ENCODE assay signal across 1 cellular context in the genomic region with DNA sequence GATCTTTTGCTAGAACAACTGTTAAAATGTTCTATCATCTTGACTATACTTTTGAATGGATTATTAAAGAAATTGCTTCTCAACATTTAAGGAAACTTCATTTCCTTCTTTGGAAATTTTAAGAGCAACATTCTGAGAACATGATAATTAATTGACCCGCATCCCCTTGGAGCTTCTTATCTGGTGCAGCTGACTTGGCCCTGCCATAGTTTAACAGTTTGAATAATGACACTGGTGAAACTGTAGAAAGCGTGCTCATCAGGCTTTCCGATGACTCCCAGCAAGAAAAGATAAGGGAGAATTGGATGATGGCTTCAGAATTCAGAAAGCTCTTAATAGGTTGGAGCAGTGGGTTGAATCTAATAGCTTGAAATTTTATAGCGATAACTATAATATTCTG.
A peak's percentile ranks its signal among the peaks of the same experiment; 100 is the strongest.
TF ChIP-seq lines count a peak whose summit lies in the region.

No MANE protein-coding gene starts in this region.

TF ChIP-seq in K562, 482 proteins besides CTCF, POLR2A, EP300 and RAD21 (continued from another document and continues in another):
- TF ChIP-seq, protein P1, sequence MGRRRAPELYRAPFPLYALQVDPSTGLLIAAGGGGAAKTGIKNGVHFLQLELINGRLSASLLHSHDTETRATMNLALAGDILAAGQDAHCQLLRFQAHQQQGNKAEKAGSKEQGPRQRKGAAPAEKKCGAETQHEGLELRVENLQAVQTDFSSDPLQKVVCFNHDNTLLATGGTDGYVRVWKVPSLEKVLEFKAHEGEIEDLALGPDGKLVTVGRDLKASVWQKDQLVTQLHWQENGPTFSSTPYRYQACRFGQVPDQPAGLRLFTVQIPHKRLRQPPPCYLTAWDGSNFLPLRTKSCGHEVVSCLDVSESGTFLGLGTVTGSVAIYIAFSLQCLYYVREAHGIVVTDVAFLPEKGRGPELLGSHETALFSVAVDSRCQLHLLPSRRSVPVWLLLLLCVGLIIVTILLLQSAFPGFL (CRISPR knock-in tag; IDR thresholded peaks at IDR 0.05) = no peak
- TF ChIP-seq RBM15 (IDR thresholded peaks at IDR 0.05; ENCODE audit: insufficient read depth, low read length) = no peak
- TF ChIP-seq MAFG (tag; conservative IDR thresholded peaks at IDR 0.05) = 0 out of 2 replicates have a peak, but pooled peaks have one; percentile 33
- peak; percentile 27 for TF ChIP-seq ZNF592 (IDR thresholded peaks at IDR 0.05)
- no peak for TF ChIP-seq ZNF445 (CRISPR knock-in tag; IDR thresholded peaks at IDR 0.05; ENCODE audit: low read depth)
- no peak for TF ChIP-seq CCAR2 (IDR thresholded peaks at IDR 0.05; ENCODE audit: low read depth, low read length)
- no peak for TF ChIP-seq ZNF740 (CRISPR knock-in tag; IDR thresholded peaks at IDR 0.05)
- TF ChIP-seq ZNF740 (tag; IDR thresholded peaks at IDR 0.05) = no peak
- no peak for TF ChIP-seq PHTF2 (CRISPR knock-in tag; IDR thresholded peaks at IDR 0.05)
- TF ChIP-seq ZNF655 (CRISPR knock-in tag; IDR thresholded peaks at IDR 0.05) = no peak
- no peak for TF ChIP-seq TSC22D4 (tag; IDR thresholded peaks at IDR 0.05)
- TF ChIP-seq ZMIZ1 (IDR thresholded peaks at IDR 0.05; ENCODE audit: low read depth in 2 of 2, low read length in 2 of 2) = peak in 1 of 2 experiments; percentile 66; a peak in 1 of 4 replicates
- TF ChIP-seq ZNF431 (CRISPR knock-in tag; IDR thresholded peaks at IDR 0.05) = no peak
- TF ChIP-seq, protein P2, sequence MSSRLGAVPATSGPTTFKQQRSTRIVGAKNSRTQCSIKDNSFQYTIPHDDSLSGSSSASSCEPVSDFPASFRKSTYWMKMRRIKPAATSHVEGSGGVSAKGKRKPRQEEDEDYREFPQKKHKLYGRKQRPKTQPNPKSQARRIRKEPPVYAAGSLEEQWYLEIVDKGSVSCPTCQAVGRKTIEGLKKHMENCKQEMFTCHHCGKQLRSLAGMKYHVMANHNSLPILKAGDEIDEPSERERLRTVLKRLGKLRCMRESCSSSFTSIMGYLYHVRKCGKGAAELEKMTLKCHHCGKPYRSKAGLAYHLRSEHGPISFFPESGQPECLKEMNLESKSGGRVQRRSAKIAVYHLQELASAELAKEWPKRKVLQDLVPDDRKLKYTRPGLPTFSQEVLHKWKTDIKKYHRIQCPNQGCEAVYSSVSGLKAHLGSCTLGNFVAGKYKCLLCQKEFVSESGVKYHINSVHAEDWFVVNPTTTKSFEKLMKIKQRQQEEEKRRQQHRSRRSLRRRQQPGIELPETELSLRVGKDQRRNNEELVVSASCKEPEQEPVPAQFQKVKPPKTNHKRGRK (tag; IDR thresholded peaks at IDR 0.05) = no peak
- no peak for TF ChIP-seq ATF3 (IDR thresholded peaks at IDR 0.05)
- TF ChIP-seq ATF3 (CRISPR knock-in tag; conservative IDR thresholded peaks at IDR 0.05) = no peak
- TF ChIP-seq ZNF695 (CRISPR knock-in tag; IDR thresholded peaks at IDR 0.05) = no peak
- TF ChIP-seq ZNF121 (CRISPR knock-in tag; conservative IDR thresholded peaks at IDR 0.05) = no peak
- peak; percentile 75 for TF ChIP-seq LEF1 (IDR thresholded peaks at IDR 0.05)
- no peak for TF ChIP-seq NR3C1 (CRISPR knock-in tag; IDR thresholded peaks at IDR 0.05)
- TF ChIP-seq SMC3 (conservative IDR thresholded peaks at IDR 0.05; ENCODE audit: insufficient read depth, low read depth, low read length) = no peak
- TF ChIP-seq, protein P3, sequence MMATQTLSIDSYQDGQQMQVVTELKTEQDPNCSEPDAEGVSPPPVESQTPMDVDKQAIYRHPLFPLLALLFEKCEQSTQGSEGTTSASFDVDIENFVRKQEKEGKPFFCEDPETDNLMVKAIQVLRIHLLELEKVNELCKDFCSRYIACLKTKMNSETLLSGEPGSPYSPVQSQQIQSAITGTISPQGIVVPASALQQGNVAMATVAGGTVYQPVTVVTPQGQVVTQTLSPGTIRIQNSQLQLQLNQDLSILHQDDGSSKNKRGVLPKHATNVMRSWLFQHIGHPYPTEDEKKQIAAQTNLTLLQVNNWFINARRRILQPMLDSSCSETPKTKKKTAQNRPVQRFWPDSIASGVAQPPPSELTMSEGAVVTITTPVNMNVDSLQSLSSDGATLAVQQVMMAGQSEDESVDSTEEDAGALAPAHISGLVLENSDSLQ (IDR thresholded peaks at IDR 0.05) = peak; percentile 84
- TF ChIP-seq KDM5B (IDR thresholded peaks at IDR 0.05; ENCODE audit: insufficient replicate concordance, low read depth, low read length) = no peak
- peak; percentile 71; the same call in 1 of the 2 replicates for TF ChIP-seq NFATC3 (IDR thresholded peaks at IDR 0.05)
- no peak for TF ChIP-seq ASH1L (IDR thresholded peaks at IDR 0.05; ENCODE audit: borderline replicate concordance, low read depth, partially characterized antibody)
- TF ChIP-seq SMAD3 (CRISPR knock-in tag; conservative IDR thresholded peaks at IDR 0.05) = no peak
- peak; percentile 62; the same call in 1 of the 2 replicates for TF ChIP-seq CREM (IDR thresholded peaks at IDR 0.05; ENCODE audit: low read depth)
- no peak for TF ChIP-seq ZNF75A (CRISPR knock-in tag; IDR thresholded peaks at IDR 0.05)
- no peak for TF ChIP-seq PTRF (tag; IDR thresholded peaks at IDR 0.05)
- 0 out of 2 replicates have a peak, but pooled peaks have one; percentile 51 for TF ChIP-seq MEF2A (IDR thresholded peaks at IDR 0.05; ENCODE audit: control insufficient read depth, low read depth, low read length)
- no peak; the same call in 1 of the 2 replicates for TF ChIP-seq ADNP (tag; IDR thresholded peaks at IDR 0.05)
- peak in 1 of 2 experiments; percentile 94; a peak in 2 of 4 replicates for TF ChIP-seq RCOR1 (IDR thresholded peaks at IDR 0.05; ENCODE audit: borderline replicate concordance in 1 of 2, low read depth in 2 of 2, low read length in 2 of 2)
- no peak for TF ChIP-seq WHSC1 (IDR thresholded peaks at IDR 0.05; ENCODE audit: low read length)
- no peak for TF ChIP-seq XRCC4 (IDR thresholded peaks at IDR 0.05; ENCODE audit: extremely low read depth, insufficient read depth, insufficient read length)
- TF ChIP-seq, protein P4, sequence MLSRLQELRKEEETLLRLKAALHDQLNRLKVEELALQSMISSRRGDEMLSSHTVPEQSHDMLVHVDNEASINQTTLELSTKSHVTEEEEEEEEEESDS (CRISPR knock-in tag; IDR thresholded peaks at IDR 0.05) = no peak
- no peak for TF ChIP-seq SRSF7 (optimal IDR thresholded peaks at IDR 0.05; ENCODE audit: low read depth, low read length)
- TF ChIP-seq HDGF (IDR thresholded peaks at IDR 0.05) = no peak
- TF ChIP-seq FOXJ3 (CRISPR knock-in tag; IDR thresholded peaks at IDR 0.05) = no peak
- TF ChIP-seq, protein P5, sequence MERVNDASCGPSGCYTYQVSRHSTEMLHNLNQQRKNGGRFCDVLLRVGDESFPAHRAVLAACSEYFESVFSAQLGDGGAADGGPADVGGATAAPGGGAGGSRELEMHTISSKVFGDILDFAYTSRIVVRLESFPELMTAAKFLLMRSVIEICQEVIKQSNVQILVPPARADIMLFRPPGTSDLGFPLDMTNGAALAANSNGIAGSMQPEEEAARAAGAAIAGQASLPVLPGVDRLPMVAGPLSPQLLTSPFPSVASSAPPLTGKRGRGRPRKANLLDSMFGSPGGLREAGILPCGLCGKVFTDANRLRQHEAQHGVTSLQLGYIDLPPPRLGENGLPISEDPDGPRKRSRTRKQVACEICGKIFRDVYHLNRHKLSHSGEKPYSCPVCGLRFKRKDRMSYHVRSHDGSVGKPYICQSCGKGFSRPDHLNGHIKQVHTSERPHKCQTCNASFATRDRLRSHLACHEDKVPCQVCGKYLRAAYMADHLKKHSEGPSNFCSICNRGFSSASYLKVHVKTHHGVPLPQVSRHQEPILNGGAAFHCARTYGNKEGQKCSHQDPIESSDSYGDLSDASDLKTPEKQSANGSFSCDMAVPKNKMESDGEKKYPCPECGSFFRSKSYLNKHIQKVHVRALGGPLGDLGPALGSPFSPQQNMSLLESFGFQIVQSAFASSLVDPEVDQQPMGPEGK (CRISPR knock-in tag; IDR thresholded peaks at IDR 0.05; ENCODE audit: borderline replicate concordance) = no peak
- TF ChIP-seq, protein P6, sequence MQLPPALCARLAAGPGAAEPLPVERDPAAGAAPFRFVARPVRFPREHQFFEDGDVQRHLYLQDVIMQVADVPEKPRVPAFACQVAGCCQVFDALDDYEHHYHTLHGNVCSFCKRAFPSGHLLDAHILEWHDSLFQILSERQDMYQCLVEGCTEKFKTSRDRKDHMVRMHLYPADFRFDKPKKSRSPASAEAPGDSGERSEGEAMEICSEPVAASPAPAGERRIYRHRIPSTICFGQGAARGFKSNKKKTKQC (CRISPR knock-in tag; IDR thresholded peaks at IDR 0.05) = no peak
- no peak for TF ChIP-seq STAG1 (CRISPR knock-in tag; IDR thresholded peaks at IDR 0.05; ENCODE audit: borderline replicate concordance)
- TF ChIP-seq RUNX1 (IDR thresholded peaks at IDR 0.05; ENCODE audit: low read depth) = no peak
- no peak for TF ChIP-seq RBM34 (IDR thresholded peaks at IDR 0.05; ENCODE audit: borderline replicate concordance, insufficient read depth, low read length)
- no peak for TF ChIP-seq ZNF263 (CRISPR knock-in tag; IDR thresholded peaks at IDR 0.05; ENCODE audit: borderline replicate concordance)
- peak in 1 of 3 experiments; percentile 37 for TF ChIP-seq YY1 (IDR thresholded peaks at IDR 0.05; ENCODE audit: borderline replicate concordance in 1 of 3, control insufficient read depth in 1 of 3, extremely low read depth in 1 of 3, insufficient read depth in 3 of 3, insufficient read length in 1 of 3, insufficient replicate concordance in 2 of 3, low read depth in 1 of 3, low read length in 2 of 3)
- TF ChIP-seq BRF1 (IDR thresholded peaks at IDR 0.05; ENCODE audit: borderline replicate concordance, extremely low read depth, insufficient read length) = no peak
